Comparison of ENCODE assay signal across 22 cellular contexts in the genomic region with DNA sequence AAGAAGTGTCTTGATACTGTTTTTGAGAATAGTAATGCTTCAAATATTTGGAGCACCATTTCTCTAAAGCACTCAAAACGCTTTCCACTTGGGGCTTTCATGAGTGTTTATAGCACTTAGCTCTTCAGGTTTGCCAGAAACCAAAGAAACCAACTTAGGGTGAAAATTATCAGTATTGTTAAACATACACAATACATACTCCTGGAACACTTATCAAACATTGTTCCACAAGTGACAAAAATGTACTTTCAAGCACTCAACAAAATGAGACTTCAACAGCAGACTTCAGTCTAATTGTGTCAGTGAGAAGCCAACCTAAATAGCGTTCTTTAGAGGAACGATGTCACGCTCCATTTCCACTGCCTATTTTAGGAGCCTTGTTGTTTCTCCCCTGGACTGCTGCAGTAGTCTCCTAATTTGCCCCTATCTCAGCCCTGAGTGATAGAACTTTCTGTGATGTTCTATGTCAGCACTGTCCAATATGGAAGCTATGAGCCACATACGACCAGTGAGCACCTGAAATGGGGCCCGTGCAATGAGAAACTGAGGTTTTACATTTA.
"Had no signal": no experiment of that assay in that cellular context is flagged by ENCODE, and none has a peak within 500 bp of the region (broad histone marks: within the 10 kb centered on the region; RNA-seq: fewer than 3 reads in every experiment).

No MANE protein-coding gene starts in this region.

- H3K36me3 Mint-ChIP-seq: brain; naive thymus-derived CD8-positive, alpha-beta T cell; neural progenitor cell; stimulated activated effector memory CD8-positive, alpha-beta T cell treated with anti-CD3 and anti-CD28 coated beads, Interleukin-12 subunit alpha, Interleukin-12 subunit beta, amount 100 ng/mL, for 72 hours; type B pancreatic cell had no signal

- H3K9me3 ChIP-seq: vagina had no signal

- DNase-seq: activated CD4-positive, alpha-beta T cell treated with anti-CD3 and anti-CD28 coated beads for 1 hour; activated CD8-positive, alpha-beta memory T cell treated with anti-CD3 and anti-CD28 coated beads, Interleukin-2, amount 50 U/mL, for 4 hours; activated T-cell treated with anti-CD3 and anti-CD28 coated beads, Interleukin-2, amount 50 U/mL, for 24 hours; aorta; effector CD8-positive, alpha-beta T cell; erythroblast; glutamatergic neuron; immature natural killer cell; naive thymus-derived CD8-positive, alpha-beta T cell; small intestine; stimulated activated CD4-positive, alpha-beta T cell treated with anti-CD3 and anti-CD28 coated beads, Interleukin-2, amount 100 ng/mL, for 24 hours; WERI-Rb-1 had no signal

- H3K4me2 ChIP-seq: hepatocyte, neural progenitor cell had no signal

- H3K27ac ChIP-seq: hepatocyte, neural progenitor cell, vagina, WERI-Rb-1 had no signal

- H3K27ac Mint-ChIP-seq: activated naive CD4-positive, alpha-beta T cell treated with anti-CD3 and anti-CD28 coated beads, Interleukin-2, amount 50 U/mL, for 72 hours; activated T-cell treated with anti-CD3 and anti-CD28 coated beads, Interleukin-2, amount 50 U/mL, for 24 hours; activated T-helper 17 cell treated with anti-CD3 and anti-CD28 coated beads, Interleukin-2, amount 50 U/mL, for 72 hours; brain; immature natural killer cell; stimulated activated effector memory CD8-positive, alpha-beta T cell treated with anti-CD3 and anti-CD28 coated beads, Interleukin-12 subunit alpha, Interleukin-12 subunit beta, amount 100 ng/mL, for 72 hours; type B pancreatic cell had no signal

- H3K4me3 ChIP-seq: hepatocyte, lung, neural progenitor cell, vagina had no signal

- H3K36me3 ChIP-seq: neural progenitor cell, vagina, WERI-Rb-1 had no signal

- H3K79me2 ChIP-seq: hepatocyte had no signal

- H3K9ac ChIP-seq: neural progenitor cell had no signal

- H2AFZ ChIP-seq: hepatocyte, neural progenitor cell had no signal

- H3K4me1 ChIP-seq: vagina had no signal

- H3K4me1 Mint-ChIP-seq: activated T-helper 17 cell treated with anti-CD3 and anti-CD28 coated beads, Interleukin-2, amount 50 U/mL, for 72 hours; immature natural killer cell; stimulated activated effector memory CD8-positive, alpha-beta T cell treated with anti-CD3 and anti-CD28 coated beads, Interleukin-12 subunit alpha, Interleukin-12 subunit beta, amount 100 ng/mL, for 72 hours had no signal

- H3K27me3 Mint-ChIP-seq: activated T-cell treated with anti-CD3 and anti-CD28 coated beads, Interleukin-2, amount 50 U/mL, for 24 hours; activated T-helper 17 cell treated with anti-CD3 and anti-CD28 coated beads, Interleukin-2, amount 50 U/mL, for 72 hours had no signal

- H3K4me3 Mint-ChIP-seq: activated T-cell treated with anti-CD3 and anti-CD28 coated beads, Interleukin-2, amount 50 U/mL, for 24 hours; activated T-helper 17 cell treated with anti-CD3 and anti-CD28 coated beads, Interleukin-2, amount 50 U/mL, for 72 hours; brain; immature natural killer cell; naive thymus-derived CD8-positive, alpha-beta T cell; neural progenitor cell; stimulated activated effector memory CD8-positive, alpha-beta T cell treated with anti-CD3 and anti-CD28 coated beads, Interleukin-12 subunit alpha, Interleukin-12 subunit beta, amount 100 ng/mL, for 72 hours; type B pancreatic cell had no signal

- H3K9me3 Mint-ChIP-seq: activated T-cell treated with anti-CD3 and anti-CD28 coated beads, Interleukin-2, amount 50 U/mL, for 24 hours; type B pancreatic cell had no signal

- H3K27me3 ChIP-seq: hepatocyte, neural progenitor cell, vagina had no signal

- ATAC-seq: activated naive CD4-positive, alpha-beta T cell treated with anti-CD3 and anti-CD28 coated beads, Interleukin-2, amount 50 U/mL, for 72 hours; activated T-helper 17 cell treated with anti-CD3 and anti-CD28 coated beads, Interleukin-2, amount 50 U/mL, for 72 hours; left lobe of liver; naive thymus-derived CD8-positive, alpha-beta T cell; stimulated activated effector memory CD8-positive, alpha-beta T cell treated with anti-CD3 and anti-CD28 coated beads, Interleukin-12 subunit alpha, Interleukin-12 subunit beta, amount 100 ng/mL, for 72 hours had no signal
